ENCODE assay signal across 17 cellular contexts in the genomic region with DNA sequence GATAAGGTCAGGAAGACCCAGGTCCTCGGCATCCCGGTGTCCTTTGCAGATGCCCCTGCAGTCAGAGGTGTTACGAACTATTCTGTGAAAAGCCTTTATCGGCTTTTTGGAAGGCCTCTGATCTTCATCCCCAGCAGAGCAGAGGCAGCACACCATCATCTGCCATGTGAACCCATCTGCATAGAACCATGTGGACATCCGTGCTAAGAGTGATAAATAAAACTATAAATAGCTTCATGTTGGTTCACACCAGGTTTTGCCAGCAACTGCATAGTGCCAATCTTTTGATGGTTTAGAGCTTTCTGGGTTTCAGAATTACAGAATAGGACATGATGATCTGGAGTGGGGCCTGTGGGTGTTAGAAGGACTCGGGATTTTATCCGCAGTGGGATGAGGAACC. TPM values are rescaled to one million over a fixed set of nuclear protein-coding genes. Genes with fewer than 3 reads are reported as not detected.
DNase-seq lines count a peak whose midpoint lies in the region; ATAC-seq, FAIRE-seq and TF ChIP-seq lines count a peak whose summit lies in the region.
"Had no signal": no experiment of that assay in that cellular context is flagged by ENCODE, and none has a peak within 500 bp of the region (broad histone marks: within the 10 kb centered on the region; RNA-seq: fewer than 3 reads in every experiment).

No MANE protein-coding gene starts in this region.

- no peak overlapping the region for H2AK5ac ChIP-seq in H1 (ENCODE audit: low read depth, low read length)

- no peaks in the 10 kb centered on the region for H3K79me1 ChIP-seq in H1 (ENCODE audit: low read depth, low read length)

- H3K9me3 Mint-ChIP-seq in neural progenitor cell: no peaks in the 10 kb centered on the region
- H3K9me3 Mint-ChIP-seq: CD4-positive, alpha-beta T cell; GM23338; H9 had no signal

- H3K4me3 ChIP-seq in H1 (ENCODE audit: extremely low read depth in 1 of 4, insufficient read depth in 2 of 4, low read depth in 3 of 4, low read length in 4 of 4) (no peak overlapping the region), neural progenitor cell (no peak overlapping the region)
- H3K4me3 ChIP-seq: GM12878, GM23338 had no signal

- no peak overlapping the region for H3K18ac ChIP-seq in H1 (ENCODE audit: extremely low read depth, low read length)

- peaks cover 6% of the 10 kb centered on the region for H3K27me3 Mint-ChIP-seq in neural progenitor cell (ENCODE audit: insufficient read depth, low read depth)
- H3K27me3 Mint-ChIP-seq: B cell had no signal

- 0 out of 2 replicates have a peak overlapping the region, but pooled peaks have one; percentile 52 for H2BK12ac ChIP-seq in H1 (ENCODE audit: low read depth, low read length)

- 0 out of 2 replicates have a peak overlapping the region, but pooled peaks have one; percentile 39 for H2BK5ac ChIP-seq in H1 (ENCODE audit: low read depth, low read length)

- no peak for ATAC-seq in HG03469 (IDR thresholded peaks at IDR 0.05; ENCODE audit: unreplicated experiment)
- no peak for ATAC-seq in left colon

- H3K36me3 ChIP-seq in H1 (ENCODE audit: control insufficient read depth in 2 of 4, insufficient read depth in 4 of 4, low read length in 3 of 4) (no peaks in the 10 kb centered on the region), neural progenitor cell (no peaks in the 10 kb centered on the region)

- H2AFZ ChIP-seq in H1 (ENCODE audit: low read length): no peak overlapping the region
- no peak overlapping the region for H2AFZ ChIP-seq in neural progenitor cell (replicated peaks)
- H2AFZ ChIP-seq: GM23338 had no signal

- intact Hi-C loops in left colon (cut with DNase I, micrococcal nuclease): no loop called here

- CTCF ChIA-PET in H1 (lab: Charles Lee; ENCODE audit: partially characterized antibody): interaction anchor here (0.7 kb wide), 1 partner anchor 19 kb away, joined by 3 read pairs; no protein-coding TSS in a partner anchor

- no peaks in the 10 kb centered on the region for H3K9me3 ChIP-seq in H1 (ENCODE audit: insufficient read depth in 2 of 2, low read depth in 1 of 2, low read length in 1 of 2)
- no peaks in the 10 kb centered on the region for H3K9me3 ChIP-seq in neural progenitor cell (ENCODE audit: low read depth)

- H3K4me3 Mint-ChIP-seq in neural progenitor cell: no peak overlapping the region
- H3K4me3 Mint-ChIP-seq: B cell; CD4-positive, alpha-beta T cell; GM23338; H9 had no signal

- H3F3A ChIP-seq in neural progenitor cell (ENCODE audit: low read depth): no peaks in the 10 kb centered on the region

- H2BK120ac ChIP-seq in H1 (replicated peaks; ENCODE audit: low read depth, low read length): no peak overlapping the region

- no peak for FAIRE-seq in H1 (lab: Jason Lieb, UNC)
- FAIRE-seq: A204.1, GM12878, GM18507 had no signal

- H3K4me1 Mint-ChIP-seq in neural progenitor cell: peaks cover 8% of the 10 kb centered on the region

- TF ChIP-seq CTCF in H1 (IDR thresholded peaks at IDR 0.05; ENCODE audit: control extremely low read depth in 1 of 3, insufficient read depth in 1 of 3, low read depth in 1 of 3, low read length in 3 of 3) (no peak), neural progenitor cell (IDR thresholded peaks at IDR 0.05) (no peak)

- H3K56ac ChIP-seq in H1 (replicated peaks; ENCODE audit: insufficient read length, low read depth, low read length): no peak overlapping the region

- TF ChIP-seq POLR2A in H1 (IDR thresholded peaks at IDR 0.05; ENCODE audit: control extremely low read depth in 1 of 2, low read depth in 2 of 2, low read length in 2 of 2): no peak

- H3K9ac ChIP-seq in H1 (replicated peaks in 1 of 4; ENCODE audit: extremely low read depth in 1 of 4, low read depth in 3 of 4, low read length in 3 of 4) (no peak overlapping the region), neural progenitor cell (no peak overlapping the region)

- WGBS in H1 (ENCODE audit: extremely low coverage in 1 of 2, insufficient coverage in 1 of 2, insufficient read length in 1 of 2, insufficient replicate concordance in 2 of 2, low coverage in 1 of 2, low lambda C conversion rate in 2 of 2, missing lambda C conversion rate in 1 of 2), 2 experiments: 91% methylated on average over 7 of the region's 7 CpGs; no CpG with 5 or more reads in 1 of the 2 experiments

- H3K27me3 ChIP-seq in H1 (replicated peaks in 1 of 4; ENCODE audit: control insufficient read depth in 3 of 4, extremely low read depth in 1 of 4, insufficient read depth in 3 of 4, low read length in 3 of 4) (no peaks in the 10 kb centered on the region), neural progenitor cell (no peaks in the 10 kb centered on the region)

- no peak overlapping the region for H4K91ac ChIP-seq in H1 (replicated peaks; ENCODE audit: insufficient read length, low read length)

- H3K4ac ChIP-seq in H1 (replicated peaks; ENCODE audit: insufficient read length, low read depth, low read length): no peak overlapping the region

- H3K27ac ChIP-seq in cingulate gyrus (ENCODE audit: low read depth, low read length) (peak overlapping the region; percentile 65), H1 (ENCODE audit: low read depth, low read length) (no peak overlapping the region), neural progenitor cell (no peak overlapping the region), temporal lobe (ENCODE audit: low read depth, low read length) (peak overlapping the region; percentile 79)
- H3K27ac ChIP-seq: HL-60 had no signal

- no peak overlapping the region for H3K14ac ChIP-seq in H1 (ENCODE audit: insufficient read length)

- no peak overlapping the region for H2BK20ac ChIP-seq in H1 (ENCODE audit: low read length)

- peaks cover 0 to 6% (median 2%) of the 10 kb centered on the region in 4 experiments; a peak in 5 of 7 replicates for H3K4me1 ChIP-seq in H1 (replicated peaks in 1 of 4; ENCODE audit: control insufficient read depth in 3 of 4, insufficient read depth in 4 of 4, low read length in 3 of 4)
- no peaks in the 10 kb centered on the region for H3K4me1 ChIP-seq in neural progenitor cell

- H3K79me2 ChIP-seq in H1 (ENCODE audit: control insufficient read depth in 1 of 2, insufficient read depth in 2 of 2, low read length in 2 of 2) (no peaks in the 10 kb centered on the region), neural progenitor cell (ENCODE audit: low read depth) (no peaks in the 10 kb centered on the region)

- no peak overlapping the region for H4K5ac ChIP-seq in H1 (ENCODE audit: insufficient read length, low read depth, low read length)

- H4K20me1 ChIP-seq in H1 (replicated peaks in 1 of 2; ENCODE audit: control insufficient read depth in 1 of 2, insufficient read depth in 2 of 2, low read length in 2 of 2): no peaks in the 10 kb centered on the region
- no peaks in the 10 kb centered on the region for H4K20me1 ChIP-seq in neural progenitor cell (ENCODE audit: low read depth)

- no peak overlapping the region for H3K23ac ChIP-seq in H1 (ENCODE audit: insufficient read length)

- DNase-seq in H1 (ENCODE audit: low read depth in 1 of 2, low spot score in 2 of 2) (no peak), neural progenitor cell (ENCODE audit: low spot score) (no peak), G401 (ENCODE audit: low spot score) (no peak), left colon (no peak)
- DNase-seq: Calu3; CD4-positive, alpha-beta T cell; DMS 273 treated with DMSO at 0.1 percent for 48 hours; H9 had no signal

- no peaks in the 10 kb centered on the region for H3K23me2 ChIP-seq in H1 (ENCODE audit: low read depth, low read length)

- POLR2A ChIA-PET in H1 (lab: Charles Lee; ENCODE audit: partially characterized antibody): no interaction called here

- in situ Hi-C loops in G401 (cut with HindIII; ENCODE audit: low sequenced_read_pairs): no loop called here

- H3K36me3 Mint-ChIP-seq in neural progenitor cell: peaks cover 3% of the 10 kb centered on the region

- peak overlapping the region; percentile 67 for H3K27ac Mint-ChIP-seq in neural progenitor cell
- H3K27ac Mint-ChIP-seq: B cell; CD4-positive, alpha-beta T cell; GM23338 had no signal

- H4K8ac ChIP-seq in H1 (ENCODE audit: extremely low read depth, insufficient read depth, low read length): no peak overlapping the region

- no peak for TF ChIP-seq EP300 in H1 (IDR thresholded peaks at IDR 0.05; ENCODE audit: borderline replicate concordance in 1 of 2, low read depth in 2 of 2, low read length in 2 of 2)

- H3K4me2 ChIP-seq in H1 (ENCODE audit: insufficient read depth in 1 of 2, low read depth in 2 of 2, low read length in 2 of 2): no peak overlapping the region
- H3K4me2 ChIP-seq in neural progenitor cell: no peak overlapping the region
- H3K4me2 ChIP-seq: GM23338 had no signal

- no peak for TF ChIP-seq RAD21 in H1 (IDR thresholded peaks at IDR 0.05 in 1 of 2, conservative IDR thresholded peaks at IDR 0.05 in 1 of 2; ENCODE audit: low read depth in 2 of 2, low read length in 2 of 2)

- H2BK15ac ChIP-seq in H1 (ENCODE audit: low read length): no peak overlapping the region

TF ChIP-seq in H1, 55 proteins besides CTCF, POLR2A, EP300 and RAD21 (continues in another document):
- no peak for TF ChIP-seq CHD1 (IDR thresholded peaks at IDR 0.05; ENCODE audit: low read depth, low read length)
- TF ChIP-seq TBP (IDR thresholded peaks at IDR 0.05; ENCODE audit: low read depth, low read length): no peak
- TF ChIP-seq SIX5 (IDR thresholded peaks at IDR 0.05; ENCODE audit: low read depth, low read length): no peak
- TF ChIP-seq KDM1A (IDR thresholded peaks at IDR 0.05; ENCODE audit: borderline replicate concordance, low read length): no peak
- no peak for TF ChIP-seq SAP30 (IDR thresholded peaks at IDR 0.05; ENCODE audit: insufficient read depth, insufficient replicate concordance, low read length)
- TF ChIP-seq BCL11A (IDR thresholded peaks at IDR 0.05; ENCODE audit: low read depth in 2 of 2, low read length in 2 of 2): no peak
- no peak for TF ChIP-seq KDM4A (IDR thresholded peaks at IDR 0.05; ENCODE audit: low read depth, low read length, severe bottlenecking)
- no peak for TF ChIP-seq POLR2AphosphoS5 (IDR thresholded peaks at IDR 0.05; ENCODE audit: low read depth, low read length)

RNA-seq across cellular contexts. Expression of gene SIRPA, which starts 33.6 kb away (rescaled TPM):
- total RNA-seq in H1 (2021; fragmentation: NEBNext Ultra II Directional; extraction: Animal tissue kit (Norgen Biotek cat#: 25700)): 4.3 and 4.4 TPM in 2 replicates
- polyA plus RNA-seq in H1 (2011; rRNA removed): 3.9 and 5.7 TPM in 2 replicates
- 3.2 TPM for polyA plus RNA-seq in H1 (2011; cell fraction: cytosol; rRNA removed)
- 6.7 TPM for polyA plus RNA-seq in H1 (2011; cell fraction: nucleus; rRNA removed)
- polyA plus RNA-seq in H1 (2012, experiment 1 of 2): 4.9 to 6.1 TPM (median 5.2 TPM) in 4 replicates
- polyA plus RNA-seq in H1 (2012, experiment 2 of 2): 4.8 TPM
- 2.9 TPM for polyA plus RNA-seq in H1 (2013, experiment 1 of 2)
- 3.1 TPM for polyA plus RNA-seq in H1 (2013, experiment 2 of 2)
- polyA minus RNA-seq in H1 (2011; rRNA and poly(A)+ RNA removed): 3.2 and 3.4 TPM in 2 replicates
- polyA minus RNA-seq in H1 (2011; cell fraction: cytosol; rRNA and poly(A)+ RNA removed): 3.3 TPM
- 3.0 TPM for polyA minus RNA-seq in H1 (2011; cell fraction: nucleus; rRNA and poly(A)+ RNA removed)
- total RNA-seq in neural progenitor cell (ENCODE audit: low replicate concordance) (5.1 and 7.8 TPM in 2 replicates), temporal lobe (9.3 TPM), left colon (10 to 100 TPM in 1 of 2 donors, 1 to 10 TPM in 1; 7.4 to 13.3 TPM)
- total RNA-seq in G401 (2014; rRNA removed; shearing (Covaris generic)): 14.7 and 16.7 TPM in 2 replicates

Comparison
In these comparisons a context has a peak if more than half of its experiments do, and no peak if none do; other contexts are left out.
1. H3K27ac ChIP-seq: peak in cingulate gyrus (single experiment) and temporal lobe (single experiment); none in H1 (single experiment) and neural progenitor cell (single experiment).